1 cellular context compared by ENCODE assay signal in the genomic region with DNA sequence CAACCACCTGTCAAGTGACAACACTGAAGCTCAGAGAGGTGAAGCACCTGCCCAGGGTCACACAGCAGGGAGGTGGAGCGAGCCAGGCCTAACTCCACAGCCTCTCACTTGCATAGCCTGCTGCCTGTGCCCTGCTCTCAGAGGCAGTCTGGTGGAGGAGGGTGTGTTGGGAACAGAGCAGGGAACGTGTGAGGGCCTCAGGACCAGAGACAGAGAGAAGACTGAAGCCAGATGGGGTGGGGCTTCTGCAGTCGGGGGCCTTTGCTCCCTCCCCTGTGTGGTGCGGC.
TF ChIP-seq lines count a peak whose summit lies in the region.

No MANE protein-coding gene starts in this region.

TF ChIP-seq in K562, 482 proteins besides CTCF, POLR2A, EP300 and RAD21 (continued from another document):
- TF ChIP-seq CHD7 (IDR thresholded peaks at IDR 0.05; ENCODE audit: low read depth, low read length) = no peak
